In the genomic region with DNA sequence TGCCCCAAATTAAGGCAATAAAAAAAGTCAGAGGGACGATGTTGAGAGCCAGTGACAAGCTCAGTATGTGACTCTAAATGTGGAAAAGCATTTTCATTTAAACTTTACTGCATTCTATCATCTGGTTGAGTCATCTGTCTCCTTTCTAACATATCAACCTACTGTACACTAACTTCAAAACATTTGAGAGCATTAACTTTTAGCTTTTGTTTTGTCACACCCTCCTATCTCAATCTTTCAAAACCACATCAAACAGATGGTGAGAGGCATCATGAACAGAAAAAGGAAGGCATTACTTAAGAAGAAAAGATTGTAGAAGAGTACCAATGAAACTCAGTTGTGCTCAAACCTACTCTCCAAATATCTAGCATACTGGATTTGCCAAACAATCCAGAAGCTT, we compare ENCODE assay signal across 11 cellular contexts. TPM values are rescaled to one million over a fixed set of nuclear protein-coding genes. Genes with fewer than 3 reads are reported as not detected.
A peak's percentile ranks its signal among the peaks of the same experiment; 100 is the strongest.
DNase-seq lines count a peak whose midpoint lies in the region; ATAC-seq, FAIRE-seq and TF ChIP-seq lines count a peak whose summit lies in the region.
"Had no signal": no experiment of that assay in that cellular context is flagged by ENCODE, and none has a peak within 500 bp of the region (broad histone marks: within the 10 kb centered on the region; RNA-seq: fewer than 3 reads in every experiment).

No MANE protein-coding gene starts in this region.

- in situ Hi-C loops in K562 (cut with MboI) = no loop called here

- no peak for TF ChIP-seq EP300 in K562 (IDR thresholded peaks at IDR 0.05; ENCODE audit: low read length)

- no peaks in the 10 kb centered on the region for H3K9me2 ChIP-seq in MM.1S (replicated peaks; ENCODE audit: insufficient read depth, low read length)

- peaks cover 30% of the 10 kb centered on the region for H3K4me1 ChIP-seq in MM.1S (ENCODE audit: low read length)
- H3K4me1 ChIP-seq in K562 (replicated peaks in 1 of 2; ENCODE audit: control insufficient read depth in 2 of 2, insufficient read depth in 2 of 2, low read length in 2 of 2) = peaks cover 0 to 18% of the 10 kb centered on the region in 2 experiments; a peak in 4 of 5 replicates
- H3K4me1 ChIP-seq in A673 (ENCODE audit: insufficient read depth, low read length, poor library complexity, severe bottlenecking) = peaks cover 15% of the 10 kb centered on the region

- no peak overlapping the region for H3K9ac ChIP-seq in MM.1S (ENCODE audit: low read length)
- no peak overlapping the region for H3K9ac ChIP-seq in K562 (ENCODE audit: insufficient read depth in 1 of 2, low read depth in 2 of 2, low read length in 2 of 2)

- no peak for FAIRE-seq in K562 (lab: Jason Lieb, UNC)

- H3K79me2 ChIP-seq in MM.1S (ENCODE audit: low read length) (peaks cover 96% of the 10 kb centered on the region), K562 (ENCODE audit: control insufficient read depth, insufficient read depth, low read length) (peaks cover 91% of the 10 kb centered on the region)

- POLR2A ChIA-PET in K562 (lab: Yijun Ruan, JAX) = interaction anchor here (0.6 kb wide), 1 partner anchor 198 kb away, joined by 3 read pairs; no protein-coding TSS in a partner anchor
- POLR2A ChIA-PET in A673 (lab: Charles Lee; ENCODE audit: low non-redundant PET) = no interaction called here

- no peak for ATAC-seq in K562
- ATAC-seq in stimulated activated effector memory CD8-positive, alpha-beta T cell treated with anti-CD3 and anti-CD28 coated beads, Interleukin-12 subunit alpha, Interleukin-12 subunit beta, amount 100 ng/mL, for 72 hours = peak; percentile 70
- ATAC-seq in GM19035 (IDR thresholded peaks at IDR 0.05; ENCODE audit: unreplicated experiment) = no peak

- H3K4me2 ChIP-seq in MM.1S (ENCODE audit: low read depth, low read length) = no peak overlapping the region
- no peak overlapping the region for H3K4me2 ChIP-seq in K562 (ENCODE audit: insufficient read depth, low read length)

- H3K9me3 Mint-ChIP-seq in activated naive CD4-positive, alpha-beta T cell treated with anti-CD3 and anti-CD28 coated beads for 36 hours = peaks cover 6% of the 10 kb centered on the region
- peaks cover 6% of the 10 kb centered on the region for H3K9me3 Mint-ChIP-seq in stimulated activated effector memory CD8-positive, alpha-beta T cell treated with anti-CD3 and anti-CD28 coated beads, Interleukin-12 subunit alpha, Interleukin-12 subunit beta, amount 100 ng/mL, for 72 hours

- peaks cover 27% of the 10 kb centered on the region for H4K20me1 ChIP-seq in MM.1S (ENCODE audit: insufficient read depth, low read length)
- no peaks in the 10 kb centered on the region for H4K20me1 ChIP-seq in K562 (replicated peaks; ENCODE audit: control insufficient read depth, insufficient read depth, low read length)

- H3K36me3 ChIP-seq in MM.1S (replicated peaks; ENCODE audit: insufficient read depth, low read length) = peaks cover 4% of the 10 kb centered on the region; the same call in 1 of the 2 replicates
- peaks cover 45% of the 10 kb centered on the region for H3K36me3 ChIP-seq in K562 (ENCODE audit: control insufficient read depth, insufficient read depth, low read length)
- peaks cover 17% of the 10 kb centered on the region for H3K36me3 ChIP-seq in A673 (ENCODE audit: insufficient read depth, low read length, poor library complexity, severe bottlenecking)

- H2AFZ ChIP-seq in MM.1S (ENCODE audit: low read length) (no peak overlapping the region), K562 (ENCODE audit: low read depth, low read length) (no peak overlapping the region)

- CTCF ChIA-PET in activated naive CD4-positive, alpha-beta T cell treated with anti-CD3 and anti-CD28 coated beads for 36 hours (lab: Charles Lee) = interaction anchor here (1.3 kb wide), 1 partner anchor 14 kb away, joined by 3 read pairs; no protein-coding TSS in a partner anchor
- CTCF ChIA-PET in K562 (lab: Yijun Ruan, JAX; ENCODE audit: low intra/inter-chr PET ratio) = no interaction called here
- CTCF ChIA-PET in A673 (lab: Charles Lee) = no interaction called here

- no peak for TF ChIP-seq POLR2A in K562 (conservative IDR thresholded peaks at IDR 0.05)

- intact Hi-C loops in activated naive CD4-positive, alpha-beta T cell treated with anti-CD3 and anti-CD28 coated beads for 36 hours (cut with micrococcal nuclease) = loop anchor here (1.0 to 10.0 kb wide), 5 partner anchors 433 to 1400 kb away; a partner anchor contains a TSS
- intact Hi-C loops in K562 (cut with micrococcal nuclease) (no loop called here), A673 (cut with micrococcal nuclease; ENCODE audit: unreplicated experiment) (no loop called here)

- TF ChIP-seq CTCF in MM.1S (IDR thresholded peaks at IDR 0.05; ENCODE audit: low read length) (no peak), K562 (IDR thresholded peaks at IDR 0.05 in 2 of 3, conservative IDR thresholded peaks at IDR 0.05 in 1 of 3; ENCODE audit: insufficient read depth in 2 of 3, low read depth in 1 of 3, low read length in 3 of 3) (no peak), A673 (conservative IDR thresholded peaks at IDR 0.05; ENCODE audit: low read depth, low read length) (no peak)

- peaks cover 9% of the 10 kb centered on the region for H3F3A ChIP-seq in MM.1S (ENCODE audit: insufficient read depth, low read length)

- no peaks in the 10 kb centered on the region for H3K9me3 ChIP-seq in MM.1S (replicated peaks; ENCODE audit: insufficient read depth, low read length)
- H3K9me3 ChIP-seq in K562 (replicated peaks; ENCODE audit: control insufficient read depth, insufficient read depth, low read depth, low read length) = peaks cover 2% of the 10 kb centered on the region; the same call in 1 of the 2 replicates
- H3K9me3 ChIP-seq in A673 (ENCODE audit: low read depth, low read length, poor library complexity, severe bottlenecking) = peaks cover 17% of the 10 kb centered on the region

- peak overlapping the region; percentile 37 for H3K27ac Mint-ChIP-seq in activated naive CD4-positive, alpha-beta T cell treated with anti-CD3 and anti-CD28 coated beads for 36 hours
- H3K27ac Mint-ChIP-seq in stimulated activated effector memory CD8-positive, alpha-beta T cell treated with anti-CD3 and anti-CD28 coated beads, Interleukin-12 subunit alpha, Interleukin-12 subunit beta, amount 100 ng/mL, for 72 hours = no peak overlapping the region
- H3K27ac Mint-ChIP-seq: B cell had no signal

- H3K9me1 ChIP-seq in K562 (ENCODE audit: control insufficient read depth, insufficient read depth, low read length) = no peaks in the 10 kb centered on the region

- H3K27me3 ChIP-seq in MM.1S (replicated peaks; ENCODE audit: insufficient read depth, low read length) = no peaks in the 10 kb centered on the region
- no peaks in the 10 kb centered on the region for H3K27me3 ChIP-seq in K562 (ENCODE audit: control insufficient read depth in 2 of 2, insufficient read depth in 2 of 2, low read length in 2 of 2)
- no peaks in the 10 kb centered on the region for H3K27me3 ChIP-seq in A673 (replicated peaks; ENCODE audit: insufficient read depth, low read depth, low read length, poor library complexity)

- H3K27ac ChIP-seq in MM.1S (ENCODE audit: low read length) (no peak overlapping the region), K562 (ENCODE audit: extremely low read depth, low read depth, low read length) (no peak overlapping the region), A673 (ENCODE audit: low read depth, low read length, poor library complexity, severe bottlenecking) (no peak overlapping the region)

- H3K4me3 ChIP-seq in MM.1S (ENCODE audit: low read length) = no peak overlapping the region
- H3K4me3 ChIP-seq in K562 = no peak overlapping the region
- H3K4me3 ChIP-seq in A673 (ENCODE audit: low read depth, low read length, poor library complexity, severe bottlenecking) = no peak overlapping the region

- TF ChIP-seq RAD21 in K562 (CRISPR knock-in tag; conservative IDR thresholded peaks at IDR 0.05 in 1 of 2, IDR thresholded peaks at IDR 0.05 in 1 of 2) = no peak

- no peaks in the 10 kb centered on the region for H3K27me3 Mint-ChIP-seq in activated naive CD4-positive, alpha-beta T cell treated with anti-CD3 and anti-CD28 coated beads for 36 hours (ENCODE audit: low read depth)
- H3K27me3 Mint-ChIP-seq: B cell had no signal

- peaks cover 33% of the 10 kb centered on the region for H3K36me3 Mint-ChIP-seq in activated naive CD4-positive, alpha-beta T cell treated with anti-CD3 and anti-CD28 coated beads for 36 hours (ENCODE audit: low read depth)
- peaks cover 49% of the 10 kb centered on the region for H3K36me3 Mint-ChIP-seq in stimulated activated effector memory CD8-positive, alpha-beta T cell treated with anti-CD3 and anti-CD28 coated beads, Interleukin-12 subunit alpha, Interleukin-12 subunit beta, amount 100 ng/mL, for 72 hours

- BruUV-seq in K562 (replicated peaks; lab: Mats Ljungman, UMichigan) = no TSS peak
- BruUV-seq in A673 (replicated peaks; lab: Mats Ljungman, UMichigan) = no TSS peak

- 38% methylated on average over 1 of the region's 1 CpG for WGBS in K562 (ENCODE audit: insufficient coverage, low coverage, missing lambda C conversion rate)

- H3K4me3 Mint-ChIP-seq in activated naive CD4-positive, alpha-beta T cell treated with anti-CD3 and anti-CD28 coated beads for 36 hours = no peak overlapping the region
- H3K4me3 Mint-ChIP-seq in stimulated activated effector memory CD8-positive, alpha-beta T cell treated with anti-CD3 and anti-CD28 coated beads, Interleukin-12 subunit alpha, Interleukin-12 subunit beta, amount 100 ng/mL, for 72 hours = peak overlapping the region; percentile 13
- H3K4me3 Mint-ChIP-seq: B cell had no signal

- H3K4me1 Mint-ChIP-seq in activated naive CD4-positive, alpha-beta T cell treated with anti-CD3 and anti-CD28 coated beads for 36 hours (ENCODE audit: low read depth) = peaks cover 57% of the 10 kb centered on the region
- H3K4me1 Mint-ChIP-seq in stimulated activated effector memory CD8-positive, alpha-beta T cell treated with anti-CD3 and anti-CD28 coated beads, Interleukin-12 subunit alpha, Interleukin-12 subunit beta, amount 100 ng/mL, for 72 hours = peaks cover 57% of the 10 kb centered on the region

- no peak for DNase-seq in activated naive CD4-positive, alpha-beta T cell treated with anti-CD3 and anti-CD28 coated beads for 36 hours
- no peak for DNase-seq in activated naive CD4-positive, alpha-beta T cell treated with anti-CD3 and anti-CD28 coated beads, Interleukin-2, amount 50 U/mL, for 16 hours
- peak; percentile 17 for DNase-seq in MM.1S
- peak in 1 of 4 experiments; percentile 5 for DNase-seq in K562 (ENCODE audit: extremely low read depth in 1 of 4, low spot score in 3 of 4)
- no peak for DNase-seq in stimulated activated effector memory CD8-positive, alpha-beta T cell treated with anti-CD3 and anti-CD28 coated beads, Interleukin-12 subunit alpha, Interleukin-12 subunit beta, amount 100 ng/mL, for 72 hours (ENCODE audit: low spot score in 2 of 2)
- DNase-seq in UCSD-AML1 (lab: John Stamatoyannopoulos, UW; ENCODE audit: unreplicated experiment) = no peak
- DNase-seq in A673 (ENCODE audit: low spot score) = no peak
- DNase-seq: NCI-H446, trophoblast cell had no signal

RNA-seq across cellular contexts. Expression of a gene that starts 4.8 kb away (rescaled TPM):
- total RNA-seq in activated naive CD4-positive, alpha-beta T cell treated with anti-CD3 and anti-CD28 coated beads for 36 hours = 10 to 100 TPM; 17.6 to 18.0 TPM
- total RNA-seq in K562 (2011; cell fraction: chromatin; rRNA removed; ENCODE audit: low replicate concordance) = 3.2 and 9.8 TPM in 2 replicates
- 2.7 and 3.4 TPM in 2 replicates for total RNA-seq in K562 (2011; cell fraction: nucleolus; rRNA removed)
- 6.1 and 15.4 TPM in 2 replicates for total RNA-seq in K562 (2011; cell fraction: nucleoplasm; rRNA removed)
- 13.2 and 15.3 TPM in 2 replicates for total RNA-seq in K562 (2014; rRNA removed)
- total RNA-seq in K562 (2014; rRNA removed; fragmentation: Illumina TruSeq; extraction: Trizol) = 23.8 and 24.2 TPM in 2 replicates
- 23.4 and 26.6 TPM in 2 replicates for total RNA-seq in K562 (2015; rRNA removed; fragmentation: Illumina TruSeq; extraction: Trizol)
- 14.4 and 14.8 TPM in 2 replicates for total RNA-seq in K562 (2021)
- 12.8 and 17.1 TPM in 2 replicates for polyA plus RNA-seq in K562 (2011; rRNA removed)
- polyA plus RNA-seq in K562 (2011; cell fraction: cytosol; rRNA removed) = 5.0 and 6.8 TPM in 2 replicates
- polyA plus RNA-seq in K562 (2011; cell fraction: nucleus; rRNA removed) = 1.6 and 2.0 TPM in 2 replicates
- 7.7 and 10.3 TPM in 2 replicates for polyA plus RNA-seq in K562 (2012)
- 14.6 and 16.9 TPM in 2 replicates for polyA plus RNA-seq in K562 (2014; fragmentation: Illumina TruSeq; extraction: Trizol)
- polyA plus RNA-seq in K562 (2014; fragmentation: Nextera tagmentation; extraction: Ambion mirVana) = 1 to 10 TPM; 5.6 to 6.2 TPM
- 10.8 TPM in 2 replicates for polyA plus RNA-seq in K562 (2014; rRNA removed)
- 27.4 and 31.4 TPM in 2 replicates for polyA minus RNA-seq in K562 (2011; rRNA and poly(A)+ RNA removed)
- 9.9 and 12.8 TPM in 2 replicates for polyA minus RNA-seq in K562 (2011; cell fraction: cytosol; rRNA and poly(A)+ RNA removed)
- 4.0 and 5.6 TPM in 2 replicates for polyA minus RNA-seq in K562 (2011; cell fraction: nucleus; rRNA and poly(A)+ RNA removed)
- 29.2 and 34.1 TPM in 2 replicates for total RNA-seq in A673 (2021)

RNA-seq across cellular contexts. Expression of a gene that starts 59.3 kb away (rescaled TPM):
- not detected for total RNA-seq in activated naive CD4-positive, alpha-beta T cell treated with anti-CD3 and anti-CD28 coated beads for 36 hours
- total RNA-seq in K562 (2011; cell fraction: chromatin; rRNA removed; ENCODE audit: low replicate concordance) = 0.88 TPM in 1 of 2 replicates, not detected in the other
- total RNA-seq in K562 (2011; cell fraction: nucleolus; rRNA removed) = 0.13 and 0.33 TPM in 2 replicates
- total RNA-seq in K562 (2011; cell fraction: nucleoplasm; rRNA removed) = not detected in 2 replicates
- total RNA-seq in K562 (2014; rRNA removed) = 0.08 TPM in 1 of 2 replicates, not detected in the other
- total RNA-seq in K562 (2014; rRNA removed; fragmentation: Illumina TruSeq; extraction: Trizol) = 0.03 and 0.07 TPM in 2 replicates
- total RNA-seq in K562 (2015; rRNA removed; fragmentation: Illumina TruSeq; extraction: Trizol) = 0.04 and 0.14 TPM in 2 replicates
- total RNA-seq in K562 (2021) = 0.09 and 0.11 TPM in 2 replicates
- 0.13 TPM in 1 of 2 replicates, not detected in the other for polyA plus RNA-seq in K562 (2011; rRNA removed)
- polyA plus RNA-seq in K562 (2011; cell fraction: cytosol; rRNA removed) = 0.04 TPM in 1 of 2 replicates, not detected in the other
- polyA plus RNA-seq in K562 (2011; cell fraction: nucleus; rRNA removed) = 0.07 and 0.14 TPM in 2 replicates
- 0.08 TPM in 1 of 2 replicates, not detected in the other for polyA plus RNA-seq in K562 (2012)
- polyA plus RNA-seq in K562 (2014; fragmentation: Illumina TruSeq; extraction: Trizol) = 0.08 TPM in 1 of 2 replicates, not detected in the other
- not detected for polyA plus RNA-seq in K562 (2014; fragmentation: Nextera tagmentation; extraction: Ambion mirVana)
- 0.22 TPM in 1 of 2 replicates, not detected in the other for polyA plus RNA-seq in K562 (2014; rRNA removed)
- polyA minus RNA-seq in K562 (2011; rRNA and poly(A)+ RNA removed) = not detected in 2 replicates
- polyA minus RNA-seq in K562 (2011; cell fraction: cytosol; rRNA and poly(A)+ RNA removed) = not detected in 2 replicates
- polyA minus RNA-seq in K562 (2011; cell fraction: nucleus; rRNA and poly(A)+ RNA removed) = 0.11 TPM in 1 of 2 replicates, not detected in the other
- 0.62 and 1.2 TPM in 2 replicates for total RNA-seq in A673 (2021)
